8 cellular contexts compared by ENCODE assay signal in genomic region chr11:64242920-64243854, GRCh38. TPM values are rescaled to one million over a fixed set of nuclear protein-coding genes. Genes with fewer than 3 reads are reported as not detected.
DNase-seq lines count a peak whose midpoint lies in the region; ATAC-seq and TF ChIP-seq lines count a peak whose summit lies in the region.

No MANE protein-coding gene starts in this region.

- H3K9me3 ChIP-seq in esophagus muscularis mucosa (no peaks in the 10 kb centered on the region), skeletal muscle satellite cell (replicated peaks; ENCODE audit: low read length) (no peaks in the 10 kb centered on the region)

- intact Hi-C loops in esophagus muscularis mucosa (cut with DNase I), result no loop called here

- no peak for TF ChIP-seq CTCF in esophagus muscularis mucosa (IDR thresholded peaks at IDR 0.05)

- H3K36me3 ChIP-seq in esophagus muscularis mucosa (peaks cover 13 to 30% (median 26%) of the 10 kb centered on the region in 4 donors), skeletal muscle satellite cell (ENCODE audit: insufficient read depth, low read length) (peaks cover 24% of the 10 kb centered on the region)

- H3K4me3 ChIP-seq in esophagus muscularis mucosa (peak overlapping the region in 3 of 4 donors; percentile 77 to 95 (median 85)), skeletal muscle satellite cell (ENCODE audit: low read length) (peak overlapping the region; percentile 100)

- DNase-seq in esophagus muscularis mucosa (ENCODE audit: extremely low spot score) (no peak), NCI-H1048 (lab: John Stamatoyannopoulos, UW) (no peak), NCI-H524 (lab: John Stamatoyannopoulos, UW) (no peak)
- no peak for DNase-seq in stimulated activated CD4-positive, alpha-beta T cell treated with anti-CD3 and anti-CD28 coated beads, Interleukin-15, amount 100 ng/mL, for 24 hours

- H3K27ac ChIP-seq in esophagus muscularis mucosa (replicated peaks in 1 of 4), result peak overlapping the region; percentile 97 to 100 (median 98)

- TF ChIP-seq POLR2A in GM18526 (IDR thresholded peaks at IDR 0.05; ENCODE audit: extremely low read depth, insufficient read length) (peak; percentile 24), Raji (IDR thresholded peaks at IDR 0.05; ENCODE audit: insufficient read depth, low read depth, low read length) (peak; percentile 36; the same call in 1 of the 2 replicates), esophagus muscularis mucosa (IDR thresholded peaks at IDR 0.05; ENCODE audit: low read depth) (no peak)

- 86% methylated on average over 15 of the region's 16 CpGs for WGBS in esophagus muscularis mucosa

- peaks cover 40 to 68% (median 61%) of the 10 kb centered on the region in 4 donors for H3K4me1 ChIP-seq in esophagus muscularis mucosa
- peaks cover 48% of the 10 kb centered on the region for H3K4me1 ChIP-seq in skeletal muscle satellite cell (ENCODE audit: control insufficient read depth, insufficient read depth, low read length)

- H3K27me3 ChIP-seq in esophagus muscularis mucosa (no peaks in the 10 kb centered on the region), skeletal muscle satellite cell (ENCODE audit: control insufficient read depth, insufficient read depth, low read length) (no peaks in the 10 kb centered on the region)

- peak overlapping the region; percentile 85 for H3K4me2 ChIP-seq in skeletal muscle satellite cell (ENCODE audit: low read length)

- peak overlapping the region; percentile 97 for H3K9ac ChIP-seq in skeletal muscle satellite cell (ENCODE audit: low read depth, low read length)

- TF ChIP-seq EP300 in esophagus muscularis mucosa (IDR thresholded peaks at IDR 0.05), result no peak

- no peak for ATAC-seq in GM18868 (IDR thresholded peaks at IDR 0.05; ENCODE audit: unreplicated experiment)

RNA-seq across cellular contexts. Expression of gene FKBP2, which starts 2.3 kb away (rescaled TPM):
- 10 to 100 TPM; 49.0 to 87.8 (median 65.5) TPM for total RNA-seq in esophagus muscularis mucosa
- total RNA-seq in skeletal muscle satellite cell (2012; rRNA removed), result 31.0 and 47.1 TPM in 2 replicates

RNA-seq across cellular contexts. Expression of gene PPP1R14B, which starts 3.6 kb away (rescaled TPM):
- 10 to 100 TPM; 50.4 to 92.9 (median 79.8) TPM for total RNA-seq in esophagus muscularis mucosa
- 258 and 350 TPM in 2 replicates for total RNA-seq in skeletal muscle satellite cell (2012; rRNA removed)

RNA-seq across cellular contexts. Expression of gene PLCB3, which starts 8.1 kb away (rescaled TPM):
- 10 to 100 TPM; 18.9 to 36.5 (median 25.3) TPM for total RNA-seq in esophagus muscularis mucosa
- total RNA-seq in skeletal muscle satellite cell (2012; rRNA removed), result 39.8 and 44.6 TPM in 2 replicates

RNA-seq across cellular contexts. Expression of gene VEGFB, which starts 8.8 kb away (rescaled TPM):
- total RNA-seq in esophagus muscularis mucosa, result 100 to 1,000 TPM in 2 of 4 donors, 10 to 100 TPM in 2; 92.3 to 144 (median 108) TPM
- 20.3 and 30.1 TPM in 2 replicates for total RNA-seq in skeletal muscle satellite cell (2012; rRNA removed)

RNA-seq across cellular contexts. Expression of gene DNAJC4, which starts 12.8 kb away (rescaled TPM):
- total RNA-seq in esophagus muscularis mucosa, result 10 to 100 TPM; 19.4 to 40.4 (median 25.3) TPM
- total RNA-seq in skeletal muscle satellite cell (2012; rRNA removed), result 7.9 and 9.4 TPM in 2 replicates
